ENCODE assay signal across 10 cellular contexts in the genomic region with DNA sequence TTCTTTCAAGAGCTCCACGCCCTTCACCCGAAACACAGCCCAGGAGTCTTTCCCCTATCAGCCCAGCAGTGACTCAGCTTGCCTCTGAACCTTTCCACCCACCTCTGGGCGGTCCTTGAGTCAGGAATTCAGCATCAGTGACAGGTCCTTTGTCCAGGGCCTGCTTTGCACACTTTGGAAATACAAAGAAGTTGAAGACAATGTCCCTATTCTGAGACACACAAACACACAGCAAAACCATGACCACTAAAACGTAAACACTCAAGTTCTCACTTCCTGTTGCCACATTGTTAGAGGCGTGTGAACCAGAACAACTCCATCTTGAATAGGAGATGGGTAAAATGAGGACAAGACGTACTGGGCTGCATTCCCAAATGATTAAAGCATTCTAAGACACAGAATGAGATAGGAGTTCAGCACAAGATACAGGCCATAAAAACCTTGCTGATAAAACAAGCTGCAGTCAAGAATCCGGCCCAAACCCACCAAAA. TPM values are rescaled to one million over a fixed set of nuclear protein-coding genes. Genes with fewer than 3 reads are reported as not detected.
A peak's percentile ranks its signal among the peaks of the same experiment; 100 is the strongest.
DNase-seq lines count a peak whose midpoint lies in the region; ATAC-seq and TF ChIP-seq lines count a peak whose summit lies in the region.
"Had no signal": no experiment of that assay in that cellular context is flagged by ENCODE, and none has a peak within 500 bp of the region (broad histone marks: within the 10 kb centered on the region; RNA-seq: fewer than 3 reads in every experiment).

No MANE protein-coding gene starts in this region.

- no peak for TF ChIP-seq CTCF in activated CD8-positive, alpha-beta T cell treated with anti-CD3 and anti-CD28 coated beads for 36 hours (IDR thresholded peaks at IDR 0.05)
- TF ChIP-seq CTCF in upper lobe of left lung (IDR thresholded peaks at IDR 0.05) (no peak), right atrium auricular region (IDR thresholded peaks at IDR 0.05) (no peak), WERI-Rb-1 (IDR thresholded peaks at IDR 0.05; ENCODE audit: low read depth, low read length) (no peak)

- no peaks in the 10 kb centered on the region for H3K27me3 ChIP-seq in upper lobe of left lung
- H3K27me3 ChIP-seq in right atrium auricular region, result no peaks in the 10 kb centered on the region
- no peaks in the 10 kb centered on the region for H3K27me3 ChIP-seq in WERI-Rb-1 (ENCODE audit: insufficient read depth, low read depth, severe bottlenecking)

- DNase-seq in activated CD8-positive, alpha-beta T cell treated with anti-CD3 and anti-CD28 coated beads for 36 hours, result no peak
- no peak for DNase-seq in activated CD8-positive, alpha-beta T cell treated with anti-CD3 and anti-CD28 coated beads, Interleukin-2, amount 10 ng/mL, durations not matched to agents 7 days and 5 days
- DNase-seq in SW480 (ENCODE audit: low spot score) (peak; percentile 75), foreskin melanocyte (peak; percentile 59), upper lobe of left lung (peak in 1 of 2 donors; percentile 75), right atrium auricular region (ENCODE audit: low spot score) (no peak), WERI-Rb-1 (no peak)
- no peak for DNase-seq in NK-92 treated with Interleukin-12 subunit alpha and Interleukin-12 subunit beta, amount 100 ng/mL, for 24 hours (lab: John Stamatoyannopoulos, UW)

- intact Hi-C loops in activated CD8-positive, alpha-beta T cell treated with anti-CD3 and anti-CD28 coated beads for 36 hours (cut with micrococcal nuclease), result no loop called here

- H3K27ac Mint-ChIP-seq in activated CD8-positive, alpha-beta T cell treated with anti-CD3 and anti-CD28 coated beads for 36 hours, result peak overlapping the region; percentile 7
- H3K27ac Mint-ChIP-seq in activated CD8-positive, alpha-beta T cell treated with anti-CD3 and anti-CD28 coated beads, Interleukin-2, amount 10 ng/mL, durations not matched to agents 7 days and 5 days, result no peak overlapping the region
- H3K27ac Mint-ChIP-seq: activated T-helper 2 cell treated with anti-CD3 and anti-CD28 coated beads, Interferon-gamma antibody, Interleukin-2, Interleukin-4, amounts not matched to agents 10 μg/mL and 5 μg/mL and 100 μg/mL, durations not matched to agents 14 hours and 24 hours and 36 hours had no signal

- H3K36me3 ChIP-seq in upper lobe of left lung (no peaks in the 10 kb centered on the region), right atrium auricular region (no peaks in the 10 kb centered on the region), WERI-Rb-1 (no peaks in the 10 kb centered on the region)

- peak in 1 of 4 donors; percentile 73 for TF ChIP-seq EP300 in upper lobe of left lung (IDR thresholded peaks at IDR 0.05)

- CTCF ChIA-PET in activated CD8-positive, alpha-beta T cell treated with anti-CD3 and anti-CD28 coated beads for 36 hours (lab: Charles Lee), result interaction anchor here (1.3 to 1.4 kb wide), 3 partner anchors 11 to 39 kb away, joined by 3 to 4 read pairs (median 3); no protein-coding TSS in a partner anchor
- CTCF ChIA-PET in activated CD8-positive, alpha-beta T cell treated with anti-CD3 and anti-CD28 coated beads, Interleukin-2, amount 10 ng/mL, durations not matched to agents 7 days and 5 days (lab: Charles Lee), result interaction anchor here (1.2 kb wide), 1 partner anchor 42 kb away, joined by 4 read pairs; no protein-coding TSS in a partner anchor

- H3K36me3 Mint-ChIP-seq in activated CD8-positive, alpha-beta T cell treated with anti-CD3 and anti-CD28 coated beads for 36 hours (ENCODE audit: low read depth), result no peaks in the 10 kb centered on the region
- H3K36me3 Mint-ChIP-seq in activated CD8-positive, alpha-beta T cell treated with anti-CD3 and anti-CD28 coated beads, Interleukin-2, amount 10 ng/mL, durations not matched to agents 7 days and 5 days (ENCODE audit: low read depth), result peaks cover 6% of the 10 kb centered on the region

- H3K27ac ChIP-seq in upper lobe of left lung, result peak overlapping the region in 3 of 4 donors; percentile 17 to 73 (median 70)
- H3K27ac ChIP-seq in right atrium auricular region, result no peak overlapping the region
- H3K27ac ChIP-seq in WERI-Rb-1, result no peak overlapping the region
- H3K27ac ChIP-seq: parathyroid adenoma had no signal

- H3K4me3 ChIP-seq in upper lobe of left lung, result no peak overlapping the region
- H3K4me3 ChIP-seq in right atrium auricular region, result no peak overlapping the region
- no peak overlapping the region for H3K4me3 ChIP-seq in WERI-Rb-1 (ENCODE audit: low read depth, low read length)

- no peak for TF ChIP-seq POLR2A in upper lobe of left lung (IDR thresholded peaks at IDR 0.05)

- H3K4me1 ChIP-seq in upper lobe of left lung (peaks cover 4 to 16% (median 7%) of the 10 kb centered on the region in 4 donors), right atrium auricular region (no peaks in the 10 kb centered on the region)
- H3K4me1 ChIP-seq: parathyroid adenoma had no signal

- H3K9me3 Mint-ChIP-seq in activated CD8-positive, alpha-beta T cell treated with anti-CD3 and anti-CD28 coated beads for 36 hours, result no peaks in the 10 kb centered on the region
- H3K9me3 Mint-ChIP-seq in activated CD8-positive, alpha-beta T cell treated with anti-CD3 and anti-CD28 coated beads, Interleukin-2, amount 10 ng/mL, durations not matched to agents 7 days and 5 days (ENCODE audit: insufficient read depth), result no peaks in the 10 kb centered on the region
- H3K9me3 Mint-ChIP-seq: activated T-helper 2 cell treated with anti-CD3 and anti-CD28 coated beads, Interferon-gamma antibody, Interleukin-2, Interleukin-4, amounts not matched to agents 10 μg/mL and 5 μg/mL and 100 μg/mL, durations not matched to agents 14 hours and 24 hours and 36 hours had no signal

- POLR2A ChIA-PET in activated CD8-positive, alpha-beta T cell treated with anti-CD3 and anti-CD28 coated beads for 36 hours (lab: Charles Lee), result interaction anchor here (1.6 kb wide), 1 partner anchor 15 kb away, joined by 4 read pairs; no protein-coding TSS in a partner anchor
- POLR2A ChIA-PET in activated CD8-positive, alpha-beta T cell treated with anti-CD3 and anti-CD28 coated beads, Interleukin-2, amount 10 ng/mL, durations not matched to agents 7 days and 5 days (lab: Charles Lee), result interaction anchor here (0.6 to 1.4 kb wide), 2 partner anchors 12 to 15 kb away, joined by 3 to 5 read pairs; no protein-coding TSS in a partner anchor

- no peaks in the 10 kb centered on the region for H3K27me3 Mint-ChIP-seq in activated CD8-positive, alpha-beta T cell treated with anti-CD3 and anti-CD28 coated beads for 36 hours
- no peaks in the 10 kb centered on the region for H3K27me3 Mint-ChIP-seq in activated CD8-positive, alpha-beta T cell treated with anti-CD3 and anti-CD28 coated beads, Interleukin-2, amount 10 ng/mL, durations not matched to agents 7 days and 5 days (ENCODE audit: low read depth)

- 49 to 54% methylated on average over 7 of the region's 7 CpGs for WGBS in upper lobe of left lung, 2 donors

- no peak overlapping the region for H3K4me3 Mint-ChIP-seq in activated CD8-positive, alpha-beta T cell treated with anti-CD3 and anti-CD28 coated beads for 36 hours
- H3K4me3 Mint-ChIP-seq in activated CD8-positive, alpha-beta T cell treated with anti-CD3 and anti-CD28 coated beads, Interleukin-2, amount 10 ng/mL, durations not matched to agents 7 days and 5 days, result no peak overlapping the region

- peaks cover 18% of the 10 kb centered on the region for H3K4me1 Mint-ChIP-seq in activated CD8-positive, alpha-beta T cell treated with anti-CD3 and anti-CD28 coated beads for 36 hours (ENCODE audit: low read depth)
- peaks cover 33% of the 10 kb centered on the region for H3K4me1 Mint-ChIP-seq in activated CD8-positive, alpha-beta T cell treated with anti-CD3 and anti-CD28 coated beads, Interleukin-2, amount 10 ng/mL, durations not matched to agents 7 days and 5 days (ENCODE audit: low read depth)

- H3K9me3 ChIP-seq in upper lobe of left lung (no peaks in the 10 kb centered on the region), right atrium auricular region (no peaks in the 10 kb centered on the region), WERI-Rb-1 (ENCODE audit: severe bottlenecking) (no peaks in the 10 kb centered on the region)

- ATAC-seq in activated CD8-positive, alpha-beta T cell treated with anti-CD3 and anti-CD28 coated beads for 36 hours, result no peak
- ATAC-seq in activated CD8-positive, alpha-beta T cell treated with anti-CD3 and anti-CD28 coated beads, Interleukin-2, amount 10 ng/mL, durations not matched to agents 7 days and 5 days, result no peak
- peak in 1 of 2 donors; percentile 87 for ATAC-seq in upper lobe of left lung (ENCODE audit: low FRiP score in 2 of 2)

RNA-seq across cellular contexts. Expression of gene ATP12A, which starts 49.3 kb away (rescaled TPM):
- 1 to 10 TPM; 4.4 TPM for total RNA-seq in activated CD8-positive, alpha-beta T cell treated with anti-CD3 and anti-CD28 coated beads for 36 hours
- total RNA-seq in activated CD8-positive, alpha-beta T cell treated with anti-CD3 and anti-CD28 coated beads, Interleukin-2, amount 10 ng/mL, durations not matched to agents 7 days and 5 days, result under 1 TPM; 0.05 to 0.08 TPM
- 10 to 100 TPM in 1 of 6 donors, 1 to 10 TPM in 1, under 1 TPM in 3, not detected in 1; 0.22 to 10.0 (median 0.34) TPM for total RNA-seq in upper lobe of left lung
- total RNA-seq in right atrium auricular region, result not detected

Comparison
In these comparisons a context has a peak if more than half of its experiments do, and no peak if none do; other contexts are left out.
1. DNase-seq: peak in SW480 (single experiment) and foreskin melanocyte (single experiment); none in activated CD8-positive, alpha-beta T cell treated with anti-CD3 and anti-CD28 coated beads for 36 hours (single experiment), activated CD8-positive, alpha-beta T cell treated with anti-CD3 and anti-CD28 coated beads, Interleukin-2, amount 10 ng/mL, durations not matched to agents 7 days and 5 days (single experiment), NK-92 treated with Interleukin-12 subunit alpha and Interleukin-12 subunit beta, amount 100 ng/mL, for 24 hours (single experiment), right atrium auricular region (single experiment) and WERI-Rb-1 (single experiment).
2. H3K27ac ChIP-seq: peak in upper lobe of left lung (3 of 4); none in right atrium auricular region (0 of 2) and WERI-Rb-1 (single experiment).